34 cellular contexts compared by ENCODE assay signal in the genomic region with DNA sequence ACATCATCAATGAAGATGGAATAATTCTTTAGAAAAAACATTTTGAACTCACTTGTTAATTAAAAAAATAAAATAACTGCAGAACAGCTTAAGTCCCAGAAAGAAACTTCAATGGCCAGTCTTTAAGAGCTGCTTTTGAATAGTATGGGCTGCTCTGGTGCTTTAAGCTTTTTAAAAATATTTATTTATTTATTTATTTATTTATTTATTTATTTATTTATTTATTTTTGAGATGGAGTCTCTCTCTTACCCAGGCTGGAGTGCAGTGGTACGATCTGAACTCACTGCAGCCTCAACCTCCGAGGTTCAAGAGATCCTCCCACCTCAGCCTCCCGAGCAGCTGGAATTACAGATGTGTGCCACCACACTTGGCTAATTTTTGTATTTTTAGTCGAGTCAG.
"Had no signal": no experiment of that assay in that cellular context is flagged by ENCODE, and none has a peak within 500 bp of the region (broad histone marks: within the 10 kb centered on the region; RNA-seq: fewer than 3 reads in every experiment).

No MANE protein-coding gene starts in this region.

- DNase-seq: Karpas-422, Kasumi-1, MG63, MM.1S, MV-4-11, NCI-H1048, NCI-H1092, NCI-H1092 treated with DMSO at 0.1 percent for 48 hours, NCI-H1105, NCI-H1105 treated with DMSO at 0.1 percent for 48 hours, NCI-H1417, NCI-H1417 treated with DMSO at 0.1 percent for 48 hours, NCI-H1436, NCI-H1436 treated with DMSO at 0.1 percent for 48 hours, NCI-H146, NCI-H1694, NCI-H1694 treated with DMSO at 0.1 percent for 48 hours, NCI-H187, NCI-H187 treated with DMSO at 0.1 percent for 48 hours, NCI-H1930, NCI-H2029, NCI-H2029 treated with DMSO at 0.1 percent for 48 hours, NCI-H2081, NCI-H2081 treated with DMSO at 0.1 percent for 48 hours, NCI-H2107, NCI-H2171, NCI-H2171 treated with DMSO at 0.1 percent for 48 hours, NCI-H2227 treated with DMSO at 0.1 percent for 48 hours, NCI-H226, NCI-H345, NCI-H446, NCI-H446 treated with DMSO at 0.1 percent for 48 hours, NCI-H510A, NCI-H510A treated with DMSO at 0.1 percent for 48 hours had no signal

- H3K36me3 ChIP-seq: MG63 had no signal

- H3K4me3 ChIP-seq: MG63 had no signal

- H3K9me3 ChIP-seq: MG63 had no signal
